Comparison of ENCODE assay signal across 9 cellular contexts in genomic region chr2:19474128-19474527, GRCh38.
DNase-seq lines count a peak whose midpoint lies in the region; ATAC-seq lines count a peak whose summit lies in the region.
"Had no signal": no experiment of that assay in that cellular context is flagged by ENCODE, and none has a peak within 500 bp of the region (broad histone marks: within the 10 kb centered on the region; RNA-seq: fewer than 3 reads in every experiment).

No MANE protein-coding gene starts in this region.

- ATAC-seq in HG03045 (IDR thresholded peaks at IDR 0.05; ENCODE audit: unreplicated experiment), result peak; percentile 79
- peak; percentile 85 for ATAC-seq in central memory CD8-positive, alpha-beta T cell (replicated peaks; ENCODE audit: extremely low read depth, poor library complexity, severe bottlenecking)

- H3K4me1 Mint-ChIP-seq in central memory CD8-positive, alpha-beta T cell, result peaks cover 14% of the 10 kb centered on the region
- H3K4me1 Mint-ChIP-seq: neural crest cell had no signal

- in situ Hi-C loops in SK-MEL-5 (cut with HindIII; ENCODE audit: low pct_unique_long_range_greater_than_20kb, low sequenced_read_pairs), result no loop called here

- DNase-seq in stimulated activated CD4-positive, alpha-beta T cell treated with anti-CD3 and anti-CD28 coated beads, Interleukin-1b, Interleukin-23, amount 100 ng/mL, for 24 hours (ENCODE audit: low read depth in 4 of 4, low spot score in 1 of 4), result peak in 3 of 4 experiments; percentile 0 to 1 (median 1)
- no peak for DNase-seq in stimulated activated CD4-positive, alpha-beta T cell treated with anti-CD3 and anti-CD28 coated beads, Interleukin-12 subunit alpha, Interleukin-12 subunit beta, amount 100 ng/mL, for 4 hours
- peak; percentile 32 for DNase-seq in SK-MEL-5 (ENCODE audit: low read depth, low spot score)
- DNase-seq in central memory CD8-positive, alpha-beta T cell (ENCODE audit: low spot score in 2 of 2), result peak in 1 of 2 donors; percentile 38
- peak; percentile 32 for DNase-seq in stimulated activated CD8-positive, alpha-beta memory T cell treated with anti-CD3 and anti-CD28 coated beads, Interleukin-4, amount 100 ng/mL, for 48 hours
- no peak for DNase-seq in DMS 273 treated with DMSO at 0.1 percent for 48 hours (lab: John Stamatoyannopoulos, UW)
- DNase-seq in posterior vena cava (ENCODE audit: low spot score), result no peak

- no peak overlapping the region for H3K27ac Mint-ChIP-seq in central memory CD8-positive, alpha-beta T cell (ENCODE audit: low read depth)

- no peaks in the 10 kb centered on the region for H3K9me3 Mint-ChIP-seq in central memory CD8-positive, alpha-beta T cell
- H3K9me3 Mint-ChIP-seq: neural crest cell had no signal

- peaks cover 2% of the 10 kb centered on the region for H3K36me3 Mint-ChIP-seq in central memory CD8-positive, alpha-beta T cell (ENCODE audit: insufficient read depth)

- H3K4me3 Mint-ChIP-seq in central memory CD8-positive, alpha-beta T cell, result peak overlapping the region; percentile 40
- H3K4me3 Mint-ChIP-seq: neural crest cell had no signal

- peaks cover 24% of the 10 kb centered on the region for H3K27me3 Mint-ChIP-seq in central memory CD8-positive, alpha-beta T cell

- intact Hi-C loops in posterior vena cava (cut with DNase I), result no loop called here

Comparison
In these comparisons a context has a peak if more than half of its experiments do, and no peak if none do; other contexts are left out.
1. DNase-seq: peak in stimulated activated CD4-positive, alpha-beta T cell treated with anti-CD3 and anti-CD28 coated beads, Interleukin-1b, Interleukin-23, amount 100 ng/mL, for 24 hours (3 of 4), SK-MEL-5 (single experiment) and stimulated activated CD8-positive, alpha-beta memory T cell treated with anti-CD3 and anti-CD28 coated beads, Interleukin-4, amount 100 ng/mL, for 48 hours (single experiment); none in stimulated activated CD4-positive, alpha-beta T cell treated with anti-CD3 and anti-CD28 coated beads, Interleukin-12 subunit alpha, Interleukin-12 subunit beta, amount 100 ng/mL, for 4 hours (single experiment), DMS 273 treated with DMSO at 0.1 percent for 48 hours (single experiment) and posterior vena cava (single experiment).